In the genomic region with DNA sequence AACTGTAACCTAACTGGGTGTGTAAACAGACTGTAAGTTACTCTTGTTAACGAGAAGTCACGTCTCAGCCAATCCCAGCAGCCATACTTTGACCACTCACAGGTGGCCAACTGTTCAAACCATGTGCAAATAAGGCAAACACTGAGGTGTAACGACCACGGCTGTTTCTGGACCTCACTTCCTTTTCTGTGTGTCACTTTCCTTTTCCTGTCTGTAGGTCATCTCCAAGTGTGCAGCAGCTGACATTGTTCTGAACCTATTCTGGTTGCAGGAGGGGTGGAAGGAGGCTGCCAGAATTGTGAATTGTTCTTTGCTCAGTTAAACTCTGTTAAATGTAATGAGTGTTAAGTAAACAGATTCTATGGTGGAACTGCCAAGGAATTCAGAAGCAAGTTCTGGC, we compare ENCODE assay signal across 1 cellular context.
TF ChIP-seq lines count a peak whose summit lies in the region.

No MANE protein-coding gene starts in this region.

TF ChIP-seq in H1, 55 proteins besides CTCF, POLR2A, EP300 and RAD21 (continued from another document):
- TF ChIP-seq, protein P1, sequence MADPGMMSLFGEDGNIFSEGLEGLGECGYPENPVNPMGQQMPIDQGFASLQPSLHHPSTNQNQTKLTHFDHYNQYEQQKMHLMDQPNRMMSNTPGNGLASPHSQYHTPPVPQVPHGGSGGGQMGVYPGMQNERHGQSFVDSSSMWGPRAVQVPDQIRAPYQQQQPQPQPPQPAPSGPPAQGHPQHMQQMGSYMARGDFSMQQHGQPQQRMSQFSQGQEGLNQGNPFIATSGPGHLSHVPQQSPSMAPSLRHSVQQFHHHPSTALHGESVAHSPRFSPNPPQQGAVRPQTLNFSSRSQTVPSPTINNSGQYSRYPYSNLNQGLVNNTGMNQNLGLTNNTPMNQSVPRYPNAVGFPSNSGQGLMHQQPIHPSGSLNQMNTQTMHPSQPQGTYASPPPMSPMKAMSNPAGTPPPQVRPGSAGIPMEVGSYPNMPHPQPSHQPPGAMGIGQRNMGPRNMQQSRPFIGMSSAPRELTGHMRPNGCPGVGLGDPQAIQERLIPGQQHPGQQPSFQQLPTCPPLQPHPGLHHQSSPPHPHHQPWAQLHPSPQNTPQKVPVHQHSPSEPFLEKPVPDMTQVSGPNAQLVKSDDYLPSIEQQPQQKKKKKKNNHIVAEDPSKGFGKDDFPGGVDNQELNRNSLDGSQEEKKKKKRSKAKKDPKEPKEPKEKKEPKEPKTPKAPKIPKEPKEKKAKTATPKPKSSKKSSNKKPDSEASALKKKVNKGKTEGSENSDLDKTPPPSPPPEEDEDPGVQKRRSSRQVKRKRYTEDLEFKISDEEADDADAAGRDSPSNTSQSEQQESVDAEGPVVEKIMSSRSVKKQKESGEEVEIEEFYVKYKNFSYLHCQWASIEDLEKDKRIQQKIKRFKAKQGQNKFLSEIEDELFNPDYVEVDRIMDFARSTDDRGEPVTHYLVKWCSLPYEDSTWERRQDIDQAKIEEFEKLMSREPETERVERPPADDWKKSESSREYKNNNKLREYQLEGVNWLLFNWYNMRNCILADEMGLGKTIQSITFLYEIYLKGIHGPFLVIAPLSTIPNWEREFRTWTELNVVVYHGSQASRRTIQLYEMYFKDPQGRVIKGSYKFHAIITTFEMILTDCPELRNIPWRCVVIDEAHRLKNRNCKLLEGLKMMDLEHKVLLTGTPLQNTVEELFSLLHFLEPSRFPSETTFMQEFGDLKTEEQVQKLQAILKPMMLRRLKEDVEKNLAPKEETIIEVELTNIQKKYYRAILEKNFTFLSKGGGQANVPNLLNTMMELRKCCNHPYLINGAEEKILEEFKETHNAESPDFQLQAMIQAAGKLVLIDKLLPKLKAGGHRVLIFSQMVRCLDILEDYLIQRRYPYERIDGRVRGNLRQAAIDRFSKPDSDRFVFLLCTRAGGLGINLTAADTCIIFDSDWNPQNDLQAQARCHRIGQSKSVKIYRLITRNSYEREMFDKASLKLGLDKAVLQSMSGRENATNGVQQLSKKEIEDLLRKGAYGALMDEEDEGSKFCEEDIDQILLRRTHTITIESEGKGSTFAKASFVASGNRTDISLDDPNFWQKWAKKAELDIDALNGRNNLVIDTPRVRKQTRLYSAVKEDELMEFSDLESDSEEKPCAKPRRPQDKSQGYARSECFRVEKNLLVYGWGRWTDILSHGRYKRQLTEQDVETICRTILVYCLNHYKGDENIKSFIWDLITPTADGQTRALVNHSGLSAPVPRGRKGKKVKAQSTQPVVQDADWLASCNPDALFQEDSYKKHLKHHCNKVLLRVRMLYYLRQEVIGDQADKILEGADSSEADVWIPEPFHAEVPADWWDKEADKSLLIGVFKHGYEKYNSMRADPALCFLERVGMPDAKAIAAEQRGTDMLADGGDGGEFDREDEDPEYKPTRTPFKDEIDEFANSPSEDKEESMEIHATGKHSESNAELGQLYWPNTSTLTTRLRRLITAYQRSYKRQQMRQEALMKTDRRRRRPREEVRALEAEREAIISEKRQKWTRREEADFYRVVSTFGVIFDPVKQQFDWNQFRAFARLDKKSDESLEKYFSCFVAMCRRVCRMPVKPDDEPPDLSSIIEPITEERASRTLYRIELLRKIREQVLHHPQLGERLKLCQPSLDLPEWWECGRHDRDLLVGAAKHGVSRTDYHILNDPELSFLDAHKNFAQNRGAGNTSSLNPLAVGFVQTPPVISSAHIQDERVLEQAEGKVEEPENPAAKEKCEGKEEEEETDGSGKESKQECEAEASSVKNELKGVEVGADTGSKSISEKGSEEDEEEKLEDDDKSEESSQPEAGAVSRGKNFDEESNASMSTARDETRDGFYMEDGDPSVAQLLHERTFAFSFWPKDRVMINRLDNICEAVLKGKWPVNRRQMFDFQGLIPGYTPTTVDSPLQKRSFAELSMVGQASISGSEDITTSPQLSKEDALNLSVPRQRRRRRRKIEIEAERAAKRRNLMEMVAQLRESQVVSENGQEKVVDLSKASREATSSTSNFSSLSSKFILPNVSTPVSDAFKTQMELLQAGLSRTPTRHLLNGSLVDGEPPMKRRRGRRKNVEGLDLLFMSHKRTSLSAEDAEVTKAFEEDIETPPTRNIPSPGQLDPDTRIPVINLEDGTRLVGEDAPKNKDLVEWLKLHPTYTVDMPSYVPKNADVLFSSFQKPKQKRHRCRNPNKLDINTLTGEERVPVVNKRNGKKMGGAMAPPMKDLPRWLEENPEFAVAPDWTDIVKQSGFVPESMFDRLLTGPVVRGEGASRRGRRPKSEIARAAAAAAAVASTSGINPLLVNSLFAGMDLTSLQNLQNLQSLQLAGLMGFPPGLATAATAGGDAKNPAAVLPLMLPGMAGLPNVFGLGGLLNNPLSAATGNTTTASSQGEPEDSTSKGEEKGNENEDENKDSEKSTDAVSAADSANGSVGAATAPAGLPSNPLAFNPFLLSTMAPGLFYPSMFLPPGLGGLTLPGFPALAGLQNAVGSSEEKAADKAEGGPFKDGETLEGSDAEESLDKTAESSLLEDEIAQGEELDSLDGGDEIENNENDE (IDR thresholded peaks at IDR 0.05; ENCODE audit: insufficient replicate concordance, low read length): no peak
- TF ChIP-seq CEBPB (IDR thresholded peaks at IDR 0.05; ENCODE audit: low read depth, low read length) (no peak), MAX (IDR thresholded peaks at IDR 0.05) (no peak), RBBP5 (IDR thresholded peaks at IDR 0.05; ENCODE audit: borderline replicate concordance, low read depth, low read length) (no peak), ZNF274 (IDR thresholded peaks at IDR 0.05; ENCODE audit: borderline replicate concordance, extremely low read depth, low read length) (no peak), EGR1 (IDR thresholded peaks at IDR 0.05; ENCODE audit: borderline replicate concordance, low read depth, low read length) (no peak), KDM4A (IDR thresholded peaks at IDR 0.05; ENCODE audit: low read depth, low read length, severe bottlenecking) (no peak)
